ENCODE assay signal across 8 cellular contexts in the genomic region with DNA sequence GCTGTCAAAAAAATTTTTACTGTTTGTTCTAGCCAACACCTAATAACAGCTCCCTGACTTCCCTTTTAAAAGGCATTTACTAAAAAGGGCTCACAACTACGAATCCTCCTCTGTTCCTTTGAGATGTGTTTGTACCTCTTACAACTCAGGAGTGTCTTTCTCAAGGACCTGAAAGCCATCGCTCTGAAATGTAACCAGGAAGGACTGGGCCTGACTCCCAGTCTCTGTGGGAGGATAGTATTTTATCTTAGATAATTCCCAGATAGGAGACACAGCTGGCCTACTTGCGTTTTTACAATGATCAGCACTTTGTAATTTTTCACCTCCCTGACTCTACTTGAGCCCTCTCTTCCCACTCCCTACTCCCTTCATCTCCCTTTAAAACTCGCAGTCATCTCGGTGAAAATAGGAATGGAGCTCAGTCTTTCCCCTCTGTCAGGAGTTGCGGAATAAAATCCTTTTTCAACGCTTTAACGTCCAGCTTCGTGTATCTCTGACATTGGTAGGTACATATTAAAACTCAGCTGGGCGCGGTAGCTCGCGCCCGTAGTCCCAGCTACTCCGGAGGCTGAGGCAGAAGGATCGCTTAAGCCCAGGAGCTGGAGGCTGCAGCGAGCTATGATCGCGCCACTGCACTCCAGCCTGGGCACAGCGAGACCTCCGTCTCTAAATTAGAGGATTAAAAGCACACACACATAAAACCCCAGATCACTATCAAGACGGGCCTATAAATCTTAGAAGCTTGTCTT. TPM values are rescaled to one million over a fixed set of nuclear protein-coding genes. Genes with fewer than 3 reads are reported as not detected.
DNase-seq lines count a peak whose midpoint lies in the region; ATAC-seq, FAIRE-seq and TF ChIP-seq lines count a peak whose summit lies in the region.

No MANE protein-coding gene starts in this region.

- in situ Hi-C loops in K562 (cut with MboI): loop anchor here (5.0 kb wide), 1 partner anchor 103 kb away; no protein-coding TSS in a partner anchor

- no peak for TF ChIP-seq CTCF in BE2C (IDR thresholded peaks at IDR 0.05; ENCODE audit: low read depth, low read length)
- no peak for TF ChIP-seq CTCF in KMS-11 (conservative IDR thresholded peaks at IDR 0.05; ENCODE audit: low read depth, low read length)
- TF ChIP-seq CTCF in K562 (IDR thresholded peaks at IDR 0.05 in 2 of 3, conservative IDR thresholded peaks at IDR 0.05 in 1 of 3; ENCODE audit: insufficient read depth in 2 of 3, low read depth in 1 of 3, low read length in 3 of 3): no peak
- no peak for TF ChIP-seq CTCF in lower lobe of right lung (IDR thresholded peaks at IDR 0.05)
- TF ChIP-seq CTCF in GM10266 (IDR thresholded peaks at IDR 0.05; ENCODE audit: control insufficient read depth, insufficient read depth, low read depth, missing control alignments): no peak

- no peaks in the 10 kb centered on the region for H3K4me1 ChIP-seq in BE2C
- H3K4me1 ChIP-seq in KMS-11 (ENCODE audit: low read depth, poor library complexity, severe bottlenecking): peaks cover 18% of the 10 kb centered on the region
- peaks cover 22 to 37% of the 10 kb centered on the region in 2 experiments for H3K4me1 ChIP-seq in K562 (replicated peaks in 1 of 2; ENCODE audit: control insufficient read depth in 2 of 2, insufficient read depth in 2 of 2, low read length in 2 of 2)
- peaks cover 27% of the 10 kb centered on the region for H3K4me1 ChIP-seq in lower lobe of right lung

- peaks cover 19% of the 10 kb centered on the region for H3K79me2 ChIP-seq in KMS-11 (ENCODE audit: insufficient read depth, low read depth)
- peaks cover 33% of the 10 kb centered on the region for H3K79me2 ChIP-seq in K562 (ENCODE audit: control insufficient read depth, insufficient read depth, low read length)

- TF ChIP-seq RAD21 in K562 (CRISPR knock-in tag; conservative IDR thresholded peaks at IDR 0.05 in 1 of 2, IDR thresholded peaks at IDR 0.05 in 1 of 2): no peak

- peak; percentile 28 for ATAC-seq in K562
- peak in 1 of 2 donors; percentile 12 for ATAC-seq in lower lobe of right lung
- ATAC-seq in GM18520 (IDR thresholded peaks at IDR 0.05; ENCODE audit: unreplicated experiment): no peak
- no peak for ATAC-seq in GM18858 (IDR thresholded peaks at IDR 0.05; ENCODE audit: unreplicated experiment)

- H3K9me1 ChIP-seq in K562 (ENCODE audit: control insufficient read depth, insufficient read depth, low read length): no peaks in the 10 kb centered on the region

- POLR2A ChIA-PET in K562 (lab: Yijun Ruan, JAX): interaction anchor here (1.0 to 1.7 kb wide), 6 partner anchors 8 to 123 kb away, joined by 3 to 10 read pairs (median 3); a partner anchor contains a TSS

- no peak for TF ChIP-seq POLR2A in K562 (conservative IDR thresholded peaks at IDR 0.05)

- no peak for TF ChIP-seq EP300 in K562 (IDR thresholded peaks at IDR 0.05; ENCODE audit: low read length)

- CTCF ChIA-PET in K562 (lab: Yijun Ruan, JAX; ENCODE audit: low intra/inter-chr PET ratio): no interaction called here

- H3K4me2 ChIP-seq in KMS-11: peak overlapping the region; percentile 92
- peak overlapping the region; percentile 88 for H3K4me2 ChIP-seq in K562 (ENCODE audit: insufficient read depth, low read length)

- BruUV-seq in K562 (replicated peaks; lab: Mats Ljungman, UMichigan): TSS peak; percentile 62

- H3K9me3 ChIP-seq in BE2C (no peaks in the 10 kb centered on the region), K562 (replicated peaks; ENCODE audit: control insufficient read depth, insufficient read depth, low read depth, low read length) (no peaks in the 10 kb centered on the region), lower lobe of right lung (no peaks in the 10 kb centered on the region)

- intact Hi-C loops in K562 (cut with micrococcal nuclease): loop anchor here (1.0 kb wide), 2 partner anchors 32 to 38 kb away; a partner anchor contains a TSS
- intact Hi-C loops in lower lobe of right lung (cut with DNase I): no loop called here

- peak overlapping the region; percentile 74 for H3K4me3 ChIP-seq in BE2C (ENCODE audit: low read depth, low read length)
- peak overlapping the region; percentile 94 for H3K4me3 ChIP-seq in KMS-11 (IDR thresholded peaks at IDR 0.05; ENCODE audit: insufficient read depth, low read depth, low read length)
- peak overlapping the region; percentile 79 for H3K4me3 ChIP-seq in K562
- peak overlapping the region; percentile 80 for H3K4me3 ChIP-seq in lower lobe of right lung

- no peak for FAIRE-seq in K562 (lab: Jason Lieb, UNC)

- DNase-seq in BE2C (no peak), K562 (ENCODE audit: extremely low read depth in 1 of 4, low spot score in 3 of 4) (peak in 1 of 4 experiments; percentile 43), lower lobe of right lung (no peak), OCI-M2 (lab: John Stamatoyannopoulos, UW; ENCODE audit: unreplicated experiment) (no peak), GM10266 (ENCODE audit: extremely low spot score) (no peak)

- H3K27me3 ChIP-seq in BE2C: no peaks in the 10 kb centered on the region
- H3K27me3 ChIP-seq in KMS-11 (ENCODE audit: insufficient read depth, low read depth): no peaks in the 10 kb centered on the region
- no peaks in the 10 kb centered on the region for H3K27me3 ChIP-seq in K562 (ENCODE audit: control insufficient read depth in 2 of 2, insufficient read depth in 2 of 2, low read length in 2 of 2)
- H3K27me3 ChIP-seq in lower lobe of right lung (ENCODE audit: low read depth): no peaks in the 10 kb centered on the region

- H3K36me3 ChIP-seq in BE2C (no peaks in the 10 kb centered on the region), KMS-11 (ENCODE audit: insufficient read depth) (no peaks in the 10 kb centered on the region), K562 (ENCODE audit: control insufficient read depth, insufficient read depth, low read length) (no peaks in the 10 kb centered on the region), lower lobe of right lung (no peaks in the 10 kb centered on the region)

- H2AFZ ChIP-seq in KMS-11 (ENCODE audit: low read depth): peak overlapping the region; percentile 86
- peak overlapping the region; percentile 74 for H2AFZ ChIP-seq in K562 (ENCODE audit: low read depth, low read length)

- no peaks in the 10 kb centered on the region for H4K20me1 ChIP-seq in KMS-11 (ENCODE audit: insufficient read depth)
- 0 out of 2 replicates have a peak, but pooled peaks cover 7% of the 10 kb centered on the region for H4K20me1 ChIP-seq in K562 (replicated peaks; ENCODE audit: control insufficient read depth, insufficient read depth, low read length)

- H3K27ac ChIP-seq in KMS-11 (peak overlapping the region; percentile 83; the same call in 1 of the 2 replicates), K562 (ENCODE audit: extremely low read depth, low read depth, low read length) (peak overlapping the region; percentile 95), lower lobe of right lung (peak overlapping the region; percentile 98)

- H3K9ac ChIP-seq in KMS-11: peak overlapping the region; percentile 98
- H3K9ac ChIP-seq in K562 (ENCODE audit: insufficient read depth in 1 of 2, low read depth in 2 of 2, low read length in 2 of 2): peak overlapping the region; percentile 96 to 97

- 0% methylated on average over 21 of the region's 22 CpGs for WGBS in K562 (ENCODE audit: insufficient coverage, low coverage, missing lambda C conversion rate)

RNA-seq across cellular contexts. Expression of a gene that starts 1.1 kb away (rescaled TPM):
- polyA plus RNA-seq in BE2C (2012; ENCODE audit: insufficient read depth, insufficient read length, low read depth): 8.5 TPM
- 0.21 and 1.1 TPM in 2 replicates for total RNA-seq in K562 (2011; cell fraction: chromatin; rRNA removed; ENCODE audit: low replicate concordance)
- total RNA-seq in K562 (2011; cell fraction: nucleolus; rRNA removed): 0.67 TPM in 1 of 2 replicates, not detected in the other
- 0.29 and 0.46 TPM in 2 replicates for total RNA-seq in K562 (2011; cell fraction: nucleoplasm; rRNA removed)
- total RNA-seq in K562 (2014; rRNA removed) (2.0 and 2.2 TPM in 2 replicates), K562 (2014; rRNA removed; fragmentation: Illumina TruSeq; extraction: Trizol) (4.3 and 4.7 TPM in 2 replicates), K562 (2015; rRNA removed; fragmentation: Illumina TruSeq; extraction: Trizol) (4.0 and 5.3 TPM in 2 replicates), K562 (2021) (1.9 and 2.0 TPM in 2 replicates), lower lobe of right lung (24.7 TPM)
- polyA plus RNA-seq in K562 (2011; rRNA removed) (4.6 and 6.0 TPM in 2 replicates), K562 (2014; fragmentation: Illumina TruSeq; extraction: Trizol) (3.1 and 4.7 TPM in 2 replicates), K562 (2014; fragmentation: Nextera tagmentation; extraction: Ambion mirVana) (1 to 10 TPM; 2.1 TPM), K562 (2014; rRNA removed) (2.2 and 3.3 TPM in 2 replicates)
- 0.98 and 1.6 TPM in 2 replicates for polyA plus RNA-seq in K562 (2011; cell fraction: cytosol; rRNA removed)
- 1.3 and 1.7 TPM in 2 replicates for polyA plus RNA-seq in K562 (2011; cell fraction: nucleus; rRNA removed)
- 3.5 and 5.6 TPM in 2 replicates for polyA plus RNA-seq in K562 (2012)
- 2.2 and 2.7 TPM in 2 replicates for polyA minus RNA-seq in K562 (2011; rRNA and poly(A)+ RNA removed)
- 0.95 and 1.3 TPM in 2 replicates for polyA minus RNA-seq in K562 (2011; cell fraction: cytosol; rRNA and poly(A)+ RNA removed)
- 0.54 and 0.89 TPM in 2 replicates for polyA minus RNA-seq in K562 (2011; cell fraction: nucleus; rRNA and poly(A)+ RNA removed)

RNA-seq across cellular contexts. Expression of a gene that starts 13.2 kb away (rescaled TPM):
- not detected for polyA plus RNA-seq in BE2C (2012; ENCODE audit: insufficient read depth, insufficient read length, low read depth)
- not detected in 2 replicates for total RNA-seq in K562 (2011; cell fraction: chromatin; rRNA removed; ENCODE audit: low replicate concordance)
- not detected in 2 replicates for total RNA-seq in K562 (2011; cell fraction: nucleolus; rRNA removed)
- total RNA-seq in K562 (2011; cell fraction: nucleoplasm; rRNA removed): not detected in 2 replicates
- not detected in 2 replicates for total RNA-seq in K562 (2014; rRNA removed)
- total RNA-seq in K562 (2014; rRNA removed; fragmentation: Illumina TruSeq; extraction: Trizol): not detected in 2 replicates
- not detected in 2 replicates for total RNA-seq in K562 (2015; rRNA removed; fragmentation: Illumina TruSeq; extraction: Trizol)
- not detected in 2 replicates for total RNA-seq in K562 (2021)
- not detected in 2 replicates for polyA plus RNA-seq in K562 (2011; rRNA removed)
- polyA plus RNA-seq in K562 (2011; cell fraction: cytosol; rRNA removed): not detected in 2 replicates
- not detected in 2 replicates for polyA plus RNA-seq in K562 (2011; cell fraction: nucleus; rRNA removed)
- not detected in 2 replicates for polyA plus RNA-seq in K562 (2012)
- polyA plus RNA-seq in K562 (2014; fragmentation: Illumina TruSeq; extraction: Trizol): not detected in 2 replicates
- not detected for polyA plus RNA-seq in K562 (2014; fragmentation: Nextera tagmentation; extraction: Ambion mirVana)
- polyA plus RNA-seq in K562 (2014; rRNA removed): not detected in 2 replicates
- not detected in 2 replicates for polyA minus RNA-seq in K562 (2011; rRNA and poly(A)+ RNA removed)
- polyA minus RNA-seq in K562 (2011; cell fraction: cytosol; rRNA and poly(A)+ RNA removed): not detected in 2 replicates
- polyA minus RNA-seq in K562 (2011; cell fraction: nucleus; rRNA and poly(A)+ RNA removed): not detected in 2 replicates
- not detected for total RNA-seq in lower lobe of right lung

RNA-seq across cellular contexts. Expression of a gene that starts 38.1 kb away (rescaled TPM):
- not detected for polyA plus RNA-seq in BE2C (2012; ENCODE audit: insufficient read depth, insufficient read length, low read depth)
- total RNA-seq in K562 (2011; cell fraction: chromatin; rRNA removed; ENCODE audit: low replicate concordance): 96.1 TPM in 1 of 2 replicates, not detected in the other
- 340 and 743 TPM in 2 replicates for total RNA-seq in K562 (2011; cell fraction: nucleolus; rRNA removed)
- 584 and 1,519 TPM in 2 replicates for total RNA-seq in K562 (2011; cell fraction: nucleoplasm; rRNA removed)
- total RNA-seq in K562 (2014; rRNA removed): 131 TPM in 1 of 2 replicates, not detected in the other
- total RNA-seq in K562 (2014; rRNA removed; fragmentation: Illumina TruSeq; extraction: Trizol): 236 and 253 TPM in 2 replicates
- 169 and 170 TPM in 2 replicates for total RNA-seq in K562 (2015; rRNA removed; fragmentation: Illumina TruSeq; extraction: Trizol)
- 33.0 and 34.0 TPM in 2 replicates for total RNA-seq in K562 (2021)
- polyA plus RNA-seq in K562 (2011; rRNA removed): 20.4 and 169 TPM in 2 replicates
- not detected in 2 replicates for polyA plus RNA-seq in K562 (2011; cell fraction: cytosol; rRNA removed)
- polyA plus RNA-seq in K562 (2011; cell fraction: nucleus; rRNA removed): 27.2 and 46.0 TPM in 2 replicates
- not detected in 2 replicates for polyA plus RNA-seq in K562 (2012)
- not detected in 2 replicates for polyA plus RNA-seq in K562 (2014; fragmentation: Illumina TruSeq; extraction: Trizol)
- 1 to 10 TPM in 1 of 2 experiments, not detected in 1; 5.8 TPM for polyA plus RNA-seq in K562 (2014; fragmentation: Nextera tagmentation; extraction: Ambion mirVana)
- not detected in 2 replicates for polyA plus RNA-seq in K562 (2014; rRNA removed)
- 74.3 and 391 TPM in 2 replicates for polyA minus RNA-seq in K562 (2011; rRNA and poly(A)+ RNA removed)
- polyA minus RNA-seq in K562 (2011; cell fraction: cytosol; rRNA and poly(A)+ RNA removed): 45.0 and 202 TPM in 2 replicates
- 490 and 616 TPM in 2 replicates for polyA minus RNA-seq in K562 (2011; cell fraction: nucleus; rRNA and poly(A)+ RNA removed)
- total RNA-seq in lower lobe of right lung: not detected

Comparison
In these comparisons a context has a peak if more than half of its experiments do, and no peak if none do; other contexts are left out.
1. RNA of a gene that starts 38.1 kb away (total RNA-seq): 33.0 to 1,519 TPM in K562; not detected in lower lobe of right lung (single experiment); every median in the first group is over 10 times any median in the second.
2. Peak in every context shown above with its lines, with median percentiles within 50 percentile points of each other: H3K4me3 ChIP-seq and H3K27ac ChIP-seq.